10 cellular contexts compared by ENCODE assay signal in genomic region chr17:63694229-63694973, GRCh38. TPM values are rescaled to one million over a fixed set of nuclear protein-coding genes. Genes with fewer than 3 reads are reported as not detected.
DNase-seq lines count a peak whose midpoint lies in the region; ATAC-seq, FAIRE-seq and TF ChIP-seq lines count a peak whose summit lies in the region.
"Had no signal": no experiment of that assay in that cellular context is flagged by ENCODE, and none has a peak within 500 bp of the region (broad histone marks: within the 10 kb centered on the region; RNA-seq: fewer than 3 reads in every experiment).

No MANE protein-coding gene starts in this region.

- H3K4me3 Mint-ChIP-seq in activated CD8-positive, alpha-beta T cell treated with anti-CD3 and anti-CD28 coated beads for 36 hours = no peak overlapping the region
- H3K4me3 Mint-ChIP-seq in naive B cell = peak overlapping the region; percentile 67 to 99 (median 96)

- no peak overlapping the region for H3K9ac ChIP-seq in HUES48 (ENCODE audit: low read depth, low read length)

- H3K27me3 ChIP-seq in HUES48 (ENCODE audit: control insufficient read depth, insufficient read depth, low read length) = no peaks in the 10 kb centered on the region
- H3K27me3 ChIP-seq: stomach had no signal

- CTCF ChIA-PET in activated CD8-positive, alpha-beta T cell treated with anti-CD3 and anti-CD28 coated beads for 36 hours (lab: Charles Lee) = interaction anchor here (0.6 to 1.8 kb wide), 9 partner anchors 12 to 269 kb away, joined by 3 to 7 read pairs (median 4); partner anchors contain the start of gene MAP3K3

- no peaks in the 10 kb centered on the region for H3K27me3 Mint-ChIP-seq in activated CD8-positive, alpha-beta T cell treated with anti-CD3 and anti-CD28 coated beads for 36 hours
- no peaks in the 10 kb centered on the region for H3K27me3 Mint-ChIP-seq in naive B cell

- H3K36me3 ChIP-seq in HUES48 (ENCODE audit: control insufficient read depth, insufficient read depth, low read length) = peaks cover 55% of the 10 kb centered on the region

- H3K27ac Mint-ChIP-seq in activated CD8-positive, alpha-beta T cell treated with anti-CD3 and anti-CD28 coated beads for 36 hours = peak overlapping the region; percentile 94
- H3K27ac Mint-ChIP-seq in naive B cell = peak overlapping the region in 5 of 6 donors; percentile 44 to 99 (median 90)

- H3K9me3 ChIP-seq in HUES48 (ENCODE audit: control insufficient read depth, insufficient read depth, low read length) = no peaks in the 10 kb centered on the region
- H3K9me3 ChIP-seq: stomach had no signal

- H3K4me1 Mint-ChIP-seq in activated CD8-positive, alpha-beta T cell treated with anti-CD3 and anti-CD28 coated beads for 36 hours (ENCODE audit: low read depth) = peaks cover 46% of the 10 kb centered on the region
- peaks cover 45 to 59% (median 49%) of the 10 kb centered on the region in 3 donors for H3K4me1 Mint-ChIP-seq in naive B cell

- ATAC-seq in activated CD8-positive, alpha-beta T cell treated with anti-CD3 and anti-CD28 coated beads for 36 hours = no peak
- ATAC-seq in naive B cell (ENCODE audit: low read depth in 2 of 2) (no peak), omental fat pad (ENCODE audit: low FRiP score) (no peak)

- H3K4me1 ChIP-seq in HUES48 (ENCODE audit: control insufficient read depth, insufficient read depth, low read length) = peaks cover 20% of the 10 kb centered on the region; the same call in 1 of the 2 replicates

- DNase-seq in D721Med (ENCODE audit: insufficient read length, low spot score) = peak; percentile 59
- DNase-seq in activated CD8-positive, alpha-beta T cell treated with anti-CD3 and anti-CD28 coated beads for 36 hours = no peak
- no peak for DNase-seq in naive B cell
- DNase-seq in HPDE6-E6E7 (ENCODE audit: extremely low spot score) = no peak
- DNase-seq in omental fat pad (ENCODE audit: low spot score) = no peak
- DNase-seq in AG20443 (ENCODE audit: low spot score) = no peak
- DNase-seq in stimulated activated CD4-positive, alpha-beta T cell treated with anti-CD3 and anti-CD28 coated beads, Interleukin-15, amount 100 ng/mL, for 24 hours = no peak
- DNase-seq: NCI-H1092, stomach had no signal

- H3K4me3 ChIP-seq in HUES48 (ENCODE audit: low read depth, low read length) = no peak overlapping the region
- H3K4me3 ChIP-seq: stomach had no signal

- FAIRE-seq in D721Med (lab: Jason Lieb, UNC) = no peak

- POLR2A ChIA-PET in activated CD8-positive, alpha-beta T cell treated with anti-CD3 and anti-CD28 coated beads for 36 hours (lab: Charles Lee) = interaction anchor here (0.9 to 11.3 kb wide), 8 partner anchors 8 to 80 kb away, joined by 3 to 96 read pairs (median 10); partner anchors contain the start of genes CCDC47, DDX42 and MAP3K3

- TF ChIP-seq CTCF in D721Med (IDR thresholded peaks at IDR 0.05; ENCODE audit: insufficient read depth, missing control alignments) (no peak), omental fat pad (IDR thresholded peaks at IDR 0.05) (no peak)
- TF ChIP-seq CTCF in activated CD8-positive, alpha-beta T cell treated with anti-CD3 and anti-CD28 coated beads for 36 hours (IDR thresholded peaks at IDR 0.05) = no peak

- H3K9me3 Mint-ChIP-seq in activated CD8-positive, alpha-beta T cell treated with anti-CD3 and anti-CD28 coated beads for 36 hours = no peaks in the 10 kb centered on the region
- H3K9me3 Mint-ChIP-seq in naive B cell = peaks cover 0 to 2% (median 0%) of the 10 kb centered on the region in 7 donors

- intact Hi-C loops in activated CD8-positive, alpha-beta T cell treated with anti-CD3 and anti-CD28 coated beads for 36 hours (cut with micrococcal nuclease) = no loop called here

- peak overlapping the region; percentile 43 for H3K27ac ChIP-seq in HUES48 (ENCODE audit: low read depth, low read length)

- peaks cover 35% of the 10 kb centered on the region for H3K36me3 Mint-ChIP-seq in activated CD8-positive, alpha-beta T cell treated with anti-CD3 and anti-CD28 coated beads for 36 hours (ENCODE audit: low read depth)
- H3K36me3 Mint-ChIP-seq in naive B cell = peaks cover 2 to 17% of the 10 kb centered on the region in 2 donors

RNA-seq across cellular contexts. Expression of gene LIMD2, which starts 5.5 kb away (rescaled TPM):
- total RNA-seq in activated CD8-positive, alpha-beta T cell treated with anti-CD3 and anti-CD28 coated beads for 36 hours = 100 to 1,000 TPM; 143 to 145 TPM
- 100 to 1,000 TPM; 557 to 994 (median 667) TPM for polyA plus RNA-seq in naive B cell (ENCODE audit: low read depth in 6 of 6)
- total RNA-seq in omental fat pad = 10 to 100 TPM in 2 of 4 donors, 1 to 10 TPM in 2; 4.4 to 44.9 (median 16.5) TPM

RNA-seq across cellular contexts. Expression of gene STRADA, which starts 47.2 kb away (rescaled TPM):
- 10 to 100 TPM; 44.8 to 48.8 TPM for total RNA-seq in activated CD8-positive, alpha-beta T cell treated with anti-CD3 and anti-CD28 coated beads for 36 hours
- polyA plus RNA-seq in naive B cell (ENCODE audit: low read depth in 6 of 6) = 10 to 100 TPM; 21.1 to 33.2 (median 26.3) TPM
- 10 to 100 TPM; 16.5 to 32.3 (median 22.4) TPM for total RNA-seq in omental fat pad
